Comparison of ENCODE assay signal across 1 cellular context in the genomic region with DNA sequence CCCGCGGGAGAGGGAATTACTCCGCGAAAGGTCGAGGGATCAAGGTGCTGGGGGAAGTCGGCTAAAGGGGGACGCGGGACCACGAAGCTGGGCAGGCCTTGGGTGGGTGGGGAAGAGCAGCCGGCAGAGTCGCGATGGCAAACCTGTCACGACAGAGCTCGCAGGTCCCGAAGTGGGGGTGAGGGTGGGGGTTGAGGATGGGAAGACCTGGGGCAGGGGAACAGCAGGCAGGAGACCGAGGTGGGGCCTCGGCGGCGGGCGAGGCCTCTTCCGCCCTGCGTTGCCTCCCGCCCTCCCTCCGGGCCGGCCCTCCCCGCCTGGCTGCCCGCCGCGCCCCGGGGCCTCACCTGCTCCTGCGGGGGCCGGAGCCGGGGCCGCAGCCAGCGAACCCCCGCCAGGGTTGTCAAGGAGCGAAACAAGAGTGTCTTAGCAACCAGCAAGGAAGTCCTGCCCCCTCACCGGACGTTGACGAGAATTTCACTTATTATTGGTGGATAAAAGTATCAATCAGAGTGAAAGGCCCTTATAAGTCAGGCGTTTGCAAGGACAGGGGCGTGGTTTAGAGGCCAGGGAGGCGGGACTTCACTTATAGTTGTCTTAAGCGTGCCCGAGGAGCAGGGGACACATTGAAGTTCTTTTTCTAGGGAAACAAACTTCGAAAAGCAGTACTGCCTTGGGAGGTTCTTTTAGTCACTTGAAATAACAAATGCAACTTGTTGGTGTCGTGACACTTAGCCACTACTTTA.
TF ChIP-seq lines count a peak whose summit lies in the region.

A gene with protein sequence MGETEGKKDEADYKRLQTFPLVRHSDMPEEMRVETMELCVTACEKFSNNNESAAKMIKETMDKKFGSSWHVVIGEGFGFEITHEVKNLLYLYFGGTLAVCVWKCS (minus strand): TSS at position 423 of the 746 bp plus-strand sequence. CDS start 11,412 bp downstream, outside the sequence.

TF ChIP-seq in H1, 55 proteins besides CTCF, POLR2A, EP300 and RAD21 (continued from another document):
- peak; percentile 31 for TF ChIP-seq ASH2L (IDR thresholded peaks at IDR 0.05; ENCODE audit: low read length)
- TF ChIP-seq NANOG (IDR thresholded peaks at IDR 0.05; ENCODE audit: insufficient read depth, low read depth, low read length, poor library complexity, severe bottlenecking): no peak
- peak; percentile 93 for TF ChIP-seq SP1 (IDR thresholded peaks at IDR 0.05; ENCODE audit: low read depth, low read length)
- peak; percentile 49 to 86; a peak in 1 of 4 replicates for TF ChIP-seq SIN3A (conservative IDR thresholded peaks at IDR 0.05 in 1 of 2, IDR thresholded peaks at IDR 0.05 in 1 of 2; ENCODE audit: low read depth in 1 of 2, low read length in 2 of 2)
- peak; percentile 37 for TF ChIP-seq SAP30 (IDR thresholded peaks at IDR 0.05; ENCODE audit: insufficient read depth, insufficient replicate concordance, low read length)
- TF ChIP-seq, protein P1, sequence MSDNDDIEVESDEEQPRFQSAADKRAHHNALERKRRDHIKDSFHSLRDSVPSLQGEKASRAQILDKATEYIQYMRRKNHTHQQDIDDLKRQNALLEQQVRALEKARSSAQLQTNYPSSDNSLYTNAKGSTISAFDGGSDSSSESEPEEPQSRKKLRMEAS (IDR thresholded peaks at IDR 0.05): no peak
- peak; percentile 54; the same call in 1 of the 2 replicates for TF ChIP-seq CREB1 (IDR thresholded peaks at IDR 0.05)
- no peak for TF ChIP-seq CHD1 (IDR thresholded peaks at IDR 0.05; ENCODE audit: low read depth, low read length)
- TF ChIP-seq CTBP2 (IDR thresholded peaks at IDR 0.05; ENCODE audit: borderline replicate concordance, insufficient read depth, insufficient read length, low read length): no peak
- peak; percentile 62 for TF ChIP-seq KDM4A (IDR thresholded peaks at IDR 0.05; ENCODE audit: low read depth, low read length, severe bottlenecking)
- TF ChIP-seq CHD2 (IDR thresholded peaks at IDR 0.05; ENCODE audit: low read length): no peak
- TF ChIP-seq, protein P2, sequence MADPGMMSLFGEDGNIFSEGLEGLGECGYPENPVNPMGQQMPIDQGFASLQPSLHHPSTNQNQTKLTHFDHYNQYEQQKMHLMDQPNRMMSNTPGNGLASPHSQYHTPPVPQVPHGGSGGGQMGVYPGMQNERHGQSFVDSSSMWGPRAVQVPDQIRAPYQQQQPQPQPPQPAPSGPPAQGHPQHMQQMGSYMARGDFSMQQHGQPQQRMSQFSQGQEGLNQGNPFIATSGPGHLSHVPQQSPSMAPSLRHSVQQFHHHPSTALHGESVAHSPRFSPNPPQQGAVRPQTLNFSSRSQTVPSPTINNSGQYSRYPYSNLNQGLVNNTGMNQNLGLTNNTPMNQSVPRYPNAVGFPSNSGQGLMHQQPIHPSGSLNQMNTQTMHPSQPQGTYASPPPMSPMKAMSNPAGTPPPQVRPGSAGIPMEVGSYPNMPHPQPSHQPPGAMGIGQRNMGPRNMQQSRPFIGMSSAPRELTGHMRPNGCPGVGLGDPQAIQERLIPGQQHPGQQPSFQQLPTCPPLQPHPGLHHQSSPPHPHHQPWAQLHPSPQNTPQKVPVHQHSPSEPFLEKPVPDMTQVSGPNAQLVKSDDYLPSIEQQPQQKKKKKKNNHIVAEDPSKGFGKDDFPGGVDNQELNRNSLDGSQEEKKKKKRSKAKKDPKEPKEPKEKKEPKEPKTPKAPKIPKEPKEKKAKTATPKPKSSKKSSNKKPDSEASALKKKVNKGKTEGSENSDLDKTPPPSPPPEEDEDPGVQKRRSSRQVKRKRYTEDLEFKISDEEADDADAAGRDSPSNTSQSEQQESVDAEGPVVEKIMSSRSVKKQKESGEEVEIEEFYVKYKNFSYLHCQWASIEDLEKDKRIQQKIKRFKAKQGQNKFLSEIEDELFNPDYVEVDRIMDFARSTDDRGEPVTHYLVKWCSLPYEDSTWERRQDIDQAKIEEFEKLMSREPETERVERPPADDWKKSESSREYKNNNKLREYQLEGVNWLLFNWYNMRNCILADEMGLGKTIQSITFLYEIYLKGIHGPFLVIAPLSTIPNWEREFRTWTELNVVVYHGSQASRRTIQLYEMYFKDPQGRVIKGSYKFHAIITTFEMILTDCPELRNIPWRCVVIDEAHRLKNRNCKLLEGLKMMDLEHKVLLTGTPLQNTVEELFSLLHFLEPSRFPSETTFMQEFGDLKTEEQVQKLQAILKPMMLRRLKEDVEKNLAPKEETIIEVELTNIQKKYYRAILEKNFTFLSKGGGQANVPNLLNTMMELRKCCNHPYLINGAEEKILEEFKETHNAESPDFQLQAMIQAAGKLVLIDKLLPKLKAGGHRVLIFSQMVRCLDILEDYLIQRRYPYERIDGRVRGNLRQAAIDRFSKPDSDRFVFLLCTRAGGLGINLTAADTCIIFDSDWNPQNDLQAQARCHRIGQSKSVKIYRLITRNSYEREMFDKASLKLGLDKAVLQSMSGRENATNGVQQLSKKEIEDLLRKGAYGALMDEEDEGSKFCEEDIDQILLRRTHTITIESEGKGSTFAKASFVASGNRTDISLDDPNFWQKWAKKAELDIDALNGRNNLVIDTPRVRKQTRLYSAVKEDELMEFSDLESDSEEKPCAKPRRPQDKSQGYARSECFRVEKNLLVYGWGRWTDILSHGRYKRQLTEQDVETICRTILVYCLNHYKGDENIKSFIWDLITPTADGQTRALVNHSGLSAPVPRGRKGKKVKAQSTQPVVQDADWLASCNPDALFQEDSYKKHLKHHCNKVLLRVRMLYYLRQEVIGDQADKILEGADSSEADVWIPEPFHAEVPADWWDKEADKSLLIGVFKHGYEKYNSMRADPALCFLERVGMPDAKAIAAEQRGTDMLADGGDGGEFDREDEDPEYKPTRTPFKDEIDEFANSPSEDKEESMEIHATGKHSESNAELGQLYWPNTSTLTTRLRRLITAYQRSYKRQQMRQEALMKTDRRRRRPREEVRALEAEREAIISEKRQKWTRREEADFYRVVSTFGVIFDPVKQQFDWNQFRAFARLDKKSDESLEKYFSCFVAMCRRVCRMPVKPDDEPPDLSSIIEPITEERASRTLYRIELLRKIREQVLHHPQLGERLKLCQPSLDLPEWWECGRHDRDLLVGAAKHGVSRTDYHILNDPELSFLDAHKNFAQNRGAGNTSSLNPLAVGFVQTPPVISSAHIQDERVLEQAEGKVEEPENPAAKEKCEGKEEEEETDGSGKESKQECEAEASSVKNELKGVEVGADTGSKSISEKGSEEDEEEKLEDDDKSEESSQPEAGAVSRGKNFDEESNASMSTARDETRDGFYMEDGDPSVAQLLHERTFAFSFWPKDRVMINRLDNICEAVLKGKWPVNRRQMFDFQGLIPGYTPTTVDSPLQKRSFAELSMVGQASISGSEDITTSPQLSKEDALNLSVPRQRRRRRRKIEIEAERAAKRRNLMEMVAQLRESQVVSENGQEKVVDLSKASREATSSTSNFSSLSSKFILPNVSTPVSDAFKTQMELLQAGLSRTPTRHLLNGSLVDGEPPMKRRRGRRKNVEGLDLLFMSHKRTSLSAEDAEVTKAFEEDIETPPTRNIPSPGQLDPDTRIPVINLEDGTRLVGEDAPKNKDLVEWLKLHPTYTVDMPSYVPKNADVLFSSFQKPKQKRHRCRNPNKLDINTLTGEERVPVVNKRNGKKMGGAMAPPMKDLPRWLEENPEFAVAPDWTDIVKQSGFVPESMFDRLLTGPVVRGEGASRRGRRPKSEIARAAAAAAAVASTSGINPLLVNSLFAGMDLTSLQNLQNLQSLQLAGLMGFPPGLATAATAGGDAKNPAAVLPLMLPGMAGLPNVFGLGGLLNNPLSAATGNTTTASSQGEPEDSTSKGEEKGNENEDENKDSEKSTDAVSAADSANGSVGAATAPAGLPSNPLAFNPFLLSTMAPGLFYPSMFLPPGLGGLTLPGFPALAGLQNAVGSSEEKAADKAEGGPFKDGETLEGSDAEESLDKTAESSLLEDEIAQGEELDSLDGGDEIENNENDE (IDR thresholded peaks at IDR 0.05; ENCODE audit: insufficient replicate concordance, low read length): no peak
